ENCODE assay signal across 17 cellular contexts in the genomic region with DNA sequence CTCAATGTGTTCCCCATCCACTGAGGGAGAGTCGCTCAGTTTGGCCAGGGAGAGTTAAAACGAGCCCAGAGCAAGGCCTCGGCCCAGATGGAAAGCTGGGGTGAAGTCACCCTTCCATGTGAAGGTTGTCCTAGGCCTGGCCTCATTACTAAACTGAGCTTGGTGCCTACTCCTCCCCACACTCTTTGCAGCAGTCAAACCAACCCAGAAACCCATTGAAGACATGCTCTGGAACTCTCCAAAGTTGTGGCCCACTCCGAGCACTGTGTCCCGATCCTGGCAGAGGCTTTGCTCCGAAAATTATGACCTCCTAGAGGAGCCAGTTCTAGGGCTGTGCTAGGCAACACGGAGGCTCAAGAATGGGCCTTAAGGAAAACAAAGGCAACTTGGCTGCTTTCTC. TPM values are rescaled to one million over a fixed set of nuclear protein-coding genes. Genes with fewer than 3 reads are reported as not detected.
DNase-seq lines count a peak whose midpoint lies in the region; ATAC-seq and TF ChIP-seq lines count a peak whose summit lies in the region.
"Had no signal": no experiment of that assay in that cellular context is flagged by ENCODE, and none has a peak within 500 bp of the region (broad histone marks: within the 10 kb centered on the region; RNA-seq: fewer than 3 reads in every experiment).

No MANE protein-coding gene starts in this region.

- H3K27me3 Mint-ChIP-seq in osteocyte (ENCODE audit: unreplicated experiment), result peaks cover 22% of the 10 kb centered on the region

- H3K9me3 Mint-ChIP-seq in osteocyte (ENCODE audit: unreplicated experiment), result no peaks in the 10 kb centered on the region
- H3K9me3 Mint-ChIP-seq: CD8-positive, alpha-beta T cell; HFFc6 had no signal

- no peaks in the 10 kb centered on the region for H3K36me3 Mint-ChIP-seq in osteocyte (ENCODE audit: unreplicated experiment)
- H3K36me3 Mint-ChIP-seq: CD8-positive, alpha-beta T cell had no signal

- no peak for ATAC-seq in HG03439 (IDR thresholded peaks at IDR 0.05; ENCODE audit: unreplicated experiment)
- no peak for ATAC-seq in left colon
- ATAC-seq: CD8-positive, alpha-beta T cell; HCT116 had no signal

- H3K36me3 ChIP-seq in left ventricle myocardium inferior (no peaks in the 10 kb centered on the region), esophagus muscularis mucosa (no peaks in the 10 kb centered on the region)
- H3K36me3 ChIP-seq: BLaER1 treated with 17β-estradiol and CSF1 and Interleukin-3, amounts not matched to agents 10 nM and 100 nM had no signal

- no peaks in the 10 kb centered on the region for H3K4me1 ChIP-seq in left ventricle myocardium inferior
- H3K4me1 ChIP-seq in esophagus muscularis mucosa, result no peaks in the 10 kb centered on the region

- intact Hi-C loops in cardiac septum (cut with DNase I) (loop anchor here (10.0 kb wide), 1 partner anchor 416 kb away; no protein-coding TSS in a partner anchor), left ventricle myocardium inferior (cut with micrococcal nuclease) (loop anchor here (10.0 kb wide), 1 partner anchor 354 kb away; no protein-coding TSS in a partner anchor), esophagus muscularis mucosa (cut with DNase I) (no loop called here), left colon (cut with DNase I, micrococcal nuclease) (loop anchor here in 1 of 2 donors (10.0 kb wide), 1 partner anchor 416 kb away; no protein-coding TSS in a partner anchor)

- DNase-seq in cardiac septum (ENCODE audit: low spot score), result peak; percentile 51
- no peak for DNase-seq in left ventricle myocardium inferior
- peak; percentile 74 for DNase-seq in esophagus muscularis mucosa (ENCODE audit: extremely low spot score)
- peak; percentile 46 for DNase-seq in osteocyte (ENCODE audit: extremely low spot score, unreplicated experiment)
- no peak for DNase-seq in left colon
- DNase-seq: Calu3; CD8-positive, alpha-beta T cell; DMS79 treated with DMSO at 0.1 percent for 48 hours; GF-D8; GOT3; H7; HFFc6 had no signal

- TF ChIP-seq POLR2A in esophagus muscularis mucosa (IDR thresholded peaks at IDR 0.05; ENCODE audit: low read depth), result no peak

- H3K27ac Mint-ChIP-seq in osteocyte (ENCODE audit: unreplicated experiment), result no peak overlapping the region
- H3K27ac Mint-ChIP-seq: B cell; CD8-positive, alpha-beta T cell; HFFc6 had no signal

- H3K27ac ChIP-seq in left ventricle myocardium inferior (replicated peaks) (no peak overlapping the region), esophagus muscularis mucosa (replicated peaks in 1 of 4) (no peak overlapping the region)
- H3K27ac ChIP-seq: HL-60 had no signal

- TF ChIP-seq EP300 in esophagus muscularis mucosa (IDR thresholded peaks at IDR 0.05), result no peak

- H3K4me1 Mint-ChIP-seq in osteocyte (ENCODE audit: unreplicated experiment), result no peaks in the 10 kb centered on the region
- H3K4me1 Mint-ChIP-seq: B cell had no signal

- no peak overlapping the region for H3K4me3 ChIP-seq in left ventricle myocardium inferior
- H3K4me3 ChIP-seq in esophagus muscularis mucosa, result no peak overlapping the region
- H3K4me3 ChIP-seq: BLaER1 treated with 17β-estradiol and CSF1 and Interleukin-3, amounts not matched to agents 10 nM and 100 nM had no signal

- H3K4me3 Mint-ChIP-seq in osteocyte (ENCODE audit: unreplicated experiment), result no peak overlapping the region
- H3K4me3 Mint-ChIP-seq: B cell; CD8-positive, alpha-beta T cell; HFFc6 had no signal

- no peak for TF ChIP-seq CTCF in left ventricle myocardium inferior (IDR thresholded peaks at IDR 0.05; ENCODE audit: borderline replicate concordance)
- TF ChIP-seq CTCF in esophagus muscularis mucosa (IDR thresholded peaks at IDR 0.05), result no peak
- TF ChIP-seq CTCF in osteocyte (IDR thresholded peaks at IDR 0.05), result no peak

- peaks cover 42% of the 10 kb centered on the region for H3K27me3 ChIP-seq in left ventricle myocardium inferior (ENCODE audit: low read depth)
- peaks cover 0 to 54% (median 8%) of the 10 kb centered on the region in 4 donors for H3K27me3 ChIP-seq in esophagus muscularis mucosa

- 89% methylated on average over 7 of the region's 7 CpGs for WGBS in esophagus muscularis mucosa

- H3K9me3 ChIP-seq in left ventricle myocardium inferior (replicated peaks) (no peaks in the 10 kb centered on the region), esophagus muscularis mucosa (no peaks in the 10 kb centered on the region)

RNA-seq across cellular contexts. Expression of a gene that starts 11.5 kb away (rescaled TPM):
- 7.0 TPM for total RNA-seq in cardiac septum
- total RNA-seq in left ventricle myocardium inferior, result 1.5 TPM
- total RNA-seq in esophagus muscularis mucosa, result 1 to 10 TPM; 1.2 to 3.6 (median 2.4) TPM
- 0.89 and 1.3 TPM in 2 replicates for total RNA-seq in osteocyte
- 1 to 10 TPM; 1.6 to 2.1 TPM for total RNA-seq in left colon
- total RNA-seq: B cell; CD8-positive, alpha-beta T cell had no signal

Comparison
In these comparisons a context has a peak if more than half of its experiments do, and no peak if none do; other contexts are left out.
1. DNase-seq: peak in cardiac septum (single experiment), esophagus muscularis mucosa (single experiment) and osteocyte (single experiment); none in left ventricle myocardium inferior (single experiment) and left colon (0 of 2).